8 cellular contexts compared by ENCODE assay signal in genomic region chr2:144519934-144520717, GRCh38. TPM values are rescaled to one million over a fixed set of nuclear protein-coding genes. Genes with fewer than 3 reads are reported as not detected.
DNase-seq lines count a peak whose midpoint lies in the region; ATAC-seq lines count a peak whose summit lies in the region.

ZEB2 (minus strand) TSS chr2:144520119; CDS start chr2:144517350, 2,769 bp downstream.

- peaks cover 35% of the 10 kb centered on the region for H3K27me3 Mint-ChIP-seq in activated CD8-positive, alpha-beta memory T cell treated with anti-CD3 and anti-CD28 coated beads, Interleukin-2, amount 10 ng/mL, durations not matched to agents 7 days and 5 days

- no peaks in the 10 kb centered on the region for H3K9me3 ChIP-seq in neuron (ENCODE audit: low read length)

- H3K36me3 ChIP-seq in neuron (ENCODE audit: insufficient read depth, low read length), result no peaks in the 10 kb centered on the region

- peak within 1 kb of the TSS; percentile 97 for H3K4me3 ChIP-seq in neuron (ENCODE audit: low read length)

- H3K4me1 Mint-ChIP-seq in activated CD8-positive, alpha-beta memory T cell treated with anti-CD3 and anti-CD28 coated beads, Interleukin-2, amount 10 ng/mL, durations not matched to agents 7 days and 5 days, result peaks cover 27% of the 10 kb centered on the region

- no peaks in the 10 kb centered on the region for H3K27me3 ChIP-seq in neuron (ENCODE audit: insufficient read depth, low read length)

- H3K36me3 Mint-ChIP-seq in activated CD8-positive, alpha-beta memory T cell treated with anti-CD3 and anti-CD28 coated beads, Interleukin-2, amount 10 ng/mL, durations not matched to agents 7 days and 5 days, result peaks cover 4% of the 10 kb centered on the region

- CTCF ChIA-PET in activated CD8-positive, alpha-beta memory T cell treated with anti-CD3 and anti-CD28 coated beads, Interleukin-2, amount 10 ng/mL, durations not matched to agents 7 days and 5 days (lab: Charles Lee), result interaction anchor here (0.7 to 1.7 kb wide), 5 partner anchors 9 to 358 kb away, joined by 3 to 7 read pairs (median 4); no protein-coding TSS in a partner anchor

- H3K4me3 Mint-ChIP-seq in activated CD8-positive, alpha-beta memory T cell treated with anti-CD3 and anti-CD28 coated beads, Interleukin-2, amount 10 ng/mL, durations not matched to agents 7 days and 5 days, result no peak within 1 kb of the TSS

- peak; percentile 41 for ATAC-seq in activated CD8-positive, alpha-beta memory T cell treated with anti-CD3 and anti-CD28 coated beads, Interleukin-2, amount 10 ng/mL, durations not matched to agents 7 days and 5 days
- ATAC-seq in GM18909 (IDR thresholded peaks at IDR 0.05; ENCODE audit: poor library complexity, unreplicated experiment) (no peak), HG02973 (IDR thresholded peaks at IDR 0.05; ENCODE audit: unreplicated experiment) (no peak)

- H3K9me3 Mint-ChIP-seq in activated CD8-positive, alpha-beta memory T cell treated with anti-CD3 and anti-CD28 coated beads, Interleukin-2, amount 10 ng/mL, durations not matched to agents 7 days and 5 days (ENCODE audit: low read depth), result no peaks in the 10 kb centered on the region

- H3K27ac Mint-ChIP-seq in activated CD8-positive, alpha-beta memory T cell treated with anti-CD3 and anti-CD28 coated beads, Interleukin-2, amount 10 ng/mL, durations not matched to agents 7 days and 5 days, result no peak within 1 kb of the TSS

- H2AFZ ChIP-seq in neuron (ENCODE audit: low read depth, low read length), result peak within 1 kb of the TSS; percentile 73

- H3K4me1 ChIP-seq in neuron (ENCODE audit: insufficient read depth, low read length), result peaks cover 38% of the 10 kb centered on the region

- DNase-seq in DMS53 (lab: John Stamatoyannopoulos, UW) (peak; percentile 43), DMS53 treated with DMSO at 0.1 percent for 48 hours (lab: John Stamatoyannopoulos, UW; ENCODE audit: unreplicated experiment) (no peak), NCI-H1694 (lab: John Stamatoyannopoulos, UW) (peak; percentile 82), germinal center (ENCODE audit: low spot score) (peak; percentile 46)
- DNase-seq in activated CD8-positive, alpha-beta memory T cell treated with anti-CD3 and anti-CD28 coated beads, Interleukin-2, amount 10 ng/mL, durations not matched to agents 7 days and 5 days, result peak; percentile 78

RNA-seq across cellular contexts. Expression of gene ZEB2, which starts in this region (rescaled TPM):
- total RNA-seq in activated CD8-positive, alpha-beta memory T cell treated with anti-CD3 and anti-CD28 coated beads, Interleukin-2, amount 10 ng/mL, durations not matched to agents 7 days and 5 days, result 10 to 100 TPM; 40.4 to 40.9 TPM
